2 cellular contexts compared by ENCODE assay signal in genomic region chr9:89360465-89360864, GRCh38.
TF ChIP-seq lines count a peak whose summit lies in the region.

No MANE protein-coding gene starts in this region.

TF ChIP-seq in IMR-90, 13 proteins besides CTCF, POLR2A, EP300 and RAD21:
- TF ChIP-seq RFX5 (IDR thresholded peaks at IDR 0.05; ENCODE audit: low read depth, low read length) (no peak), ELK1 (IDR thresholded peaks at IDR 0.05; ENCODE audit: borderline replicate concordance, low read depth, low read length) (no peak), CHD1 (IDR thresholded peaks at IDR 0.05; ENCODE audit: low read depth, low read length) (no peak), RCOR1 (IDR thresholded peaks at IDR 0.05; ENCODE audit: insufficient replicate concordance, low read length) (no peak), MXI1 (IDR thresholded peaks at IDR 0.05; ENCODE audit: borderline replicate concordance, low read depth, low read length) (no peak), MAZ (IDR thresholded peaks at IDR 0.05; ENCODE audit: borderline replicate concordance, low read depth, low read length) (no peak), USF2 (IDR thresholded peaks at IDR 0.05; ENCODE audit: low read depth, low read length) (no peak), SMC3 (IDR thresholded peaks at IDR 0.05; ENCODE audit: low read depth, low read length) (no peak), NFE2L2 (IDR thresholded peaks at IDR 0.05; ENCODE audit: low read depth, low read length) (no peak), BHLHE40 (IDR thresholded peaks at IDR 0.05; ENCODE audit: low read depth, low read length) (no peak), CEBPB (IDR thresholded peaks at IDR 0.05; ENCODE audit: low read depth, low read length) (no peak), MAFK (IDR thresholded peaks at IDR 0.05; ENCODE audit: low read depth, low read length) (no peak), FOS (IDR thresholded peaks at IDR 0.05; ENCODE audit: low read depth, low read length) (no peak)

TF ChIP-seq in GM12891, 5 proteins besides CTCF, POLR2A, EP300 and RAD21:
- TF ChIP-seq POLR2AphosphoS5 (IDR thresholded peaks at IDR 0.05; ENCODE audit: low read depth, low read length) (no peak), POU2F2 (IDR thresholded peaks at IDR 0.05; ENCODE audit: low read depth, low read length) (no peak), PAX5 (IDR thresholded peaks at IDR 0.05; ENCODE audit: insufficient read depth, low read length, severe bottlenecking) (no peak), TAF1 (IDR thresholded peaks at IDR 0.05; ENCODE audit: low read depth, low read length) (no peak), SPI1 (IDR thresholded peaks at IDR 0.05; ENCODE audit: low read depth, low read length) (no peak)
